Comparison of ENCODE assay signal across 1 cellular context in genomic region chr12:51900323-51900889, GRCh38.
TF ChIP-seq lines count a peak whose summit lies in the region.

No MANE protein-coding gene starts in this region.

TF ChIP-seq in endothelial cell of umbilical vein, 7 proteins besides CTCF, POLR2A, EP300 and RAD21:
- TF ChIP-seq JUN (IDR thresholded peaks at IDR 0.05; ENCODE audit: borderline replicate concordance, insufficient read depth, insufficient read length, low read depth): no peak
- TF ChIP-seq EZH2 (IDR thresholded peaks at IDR 0.05; ENCODE audit: borderline replicate concordance, low read depth, low read length, severe bottlenecking): no peak
- TF ChIP-seq POLR2AphosphoS5 (IDR thresholded peaks at IDR 0.05; ENCODE audit: insufficient read depth, low read depth, low read length): no peak
- TF ChIP-seq FOS (IDR thresholded peaks at IDR 0.05; ENCODE audit: borderline replicate concordance, insufficient read depth, low read length): no peak
